16 cellular contexts compared by ENCODE assay signal in the genomic region with DNA sequence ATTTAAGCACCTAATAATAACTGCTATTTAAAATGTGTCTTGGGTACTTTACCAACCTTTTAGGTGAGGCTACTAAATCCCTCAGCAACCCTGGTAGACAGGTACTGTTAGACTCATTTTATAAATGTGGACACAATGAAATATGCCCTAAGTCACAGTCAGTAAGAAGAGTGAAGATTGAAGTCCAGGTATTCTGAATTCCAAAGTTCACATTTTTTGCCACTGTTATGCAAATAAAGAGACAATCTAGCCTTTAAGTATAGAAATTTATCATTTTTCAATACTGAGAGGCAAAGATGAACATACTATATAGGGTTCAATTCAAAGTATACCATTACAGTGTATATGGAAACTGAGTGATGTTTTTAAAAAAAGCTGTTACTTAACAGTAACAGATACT.
A peak's percentile ranks its signal among the peaks of the same experiment; 100 is the strongest.
DNase-seq lines count a peak whose midpoint lies in the region; ATAC-seq, FAIRE-seq and TF ChIP-seq lines count a peak whose summit lies in the region.
"Had no signal": no experiment of that assay in that cellular context is flagged by ENCODE, and none has a peak within 500 bp of the region (broad histone marks: within the 10 kb centered on the region; RNA-seq: fewer than 3 reads in every experiment).

No MANE protein-coding gene starts in this region.

- intact Hi-C loops in PC-3 (cut with micrococcal nuclease): no loop called here
- intact Hi-C loops in K562 (cut with micrococcal nuclease): no loop called here

- TF ChIP-seq CTCF in PC-3 (conservative IDR thresholded peaks at IDR 0.05; ENCODE audit: low read depth, low read length): no peak
- no peak for TF ChIP-seq CTCF in K562 (IDR thresholded peaks at IDR 0.05 in 2 of 3, conservative IDR thresholded peaks at IDR 0.05 in 1 of 3; ENCODE audit: insufficient read depth in 2 of 3, low read depth in 1 of 3, low read length in 3 of 3)
- TF ChIP-seq CTCF in liver (IDR thresholded peaks at IDR 0.05; ENCODE audit: low read depth, low read length, missing input control): no peak

- no peak for FAIRE-seq in K562 (lab: Jason Lieb, UNC)
- FAIRE-seq: GM12878, H1 had no signal

- BruUV-seq in PC-3 (replicated peaks; lab: Mats Ljungman, UMichigan) (no TSS peak), K562 (replicated peaks; lab: Mats Ljungman, UMichigan) (no TSS peak)

- H3K27ac ChIP-seq in PC-3 (ENCODE audit: low read length) (no peak overlapping the region), K562 (ENCODE audit: extremely low read depth, low read depth, low read length) (no peak overlapping the region), liver (ENCODE audit: low read depth in 1 of 2, low read length in 2 of 2) (no peak overlapping the region)

- H3K9me3 ChIP-seq in PC-3 (ENCODE audit: low read length) (no peaks in the 10 kb centered on the region), K562 (replicated peaks; ENCODE audit: control insufficient read depth, insufficient read depth, low read depth, low read length) (no peaks in the 10 kb centered on the region), liver (ENCODE audit: control insufficient read depth in 4 of 4, low read length in 3 of 4) (no peaks in the 10 kb centered on the region)

- no peaks in the 10 kb centered on the region for H3K9me1 ChIP-seq in K562 (ENCODE audit: control insufficient read depth, insufficient read depth, low read length)

- TF ChIP-seq RAD21 in K562 (CRISPR knock-in tag; conservative IDR thresholded peaks at IDR 0.05 in 1 of 2, IDR thresholded peaks at IDR 0.05 in 1 of 2) (no peak), liver (IDR thresholded peaks at IDR 0.05) (no peak)

- TF ChIP-seq POLR2A in K562 (conservative IDR thresholded peaks at IDR 0.05) (no peak), erythroblast (IDR thresholded peaks at IDR 0.05; ENCODE audit: low read length) (no peak)

- CTCF ChIA-PET in PC-3 (lab: Charles Lee) (no interaction called here), K562 (lab: Yijun Ruan, JAX; ENCODE audit: low intra/inter-chr PET ratio) (no interaction called here)

- H3F3A ChIP-seq in PC-3 (ENCODE audit: low read length, unreplicated experiment): no peaks in the 10 kb centered on the region

- no peak for TF ChIP-seq EP300 in K562 (IDR thresholded peaks at IDR 0.05; ENCODE audit: low read length)

- no peaks in the 10 kb centered on the region; the same call in 1 of the 2 replicates for H3K36me3 ChIP-seq in PC-3 (ENCODE audit: low read depth, low read length)
- peaks cover 25% of the 10 kb centered on the region; the same call in 2 of the 3 replicates for H3K36me3 ChIP-seq in K562 (ENCODE audit: control insufficient read depth, insufficient read depth, low read length)
- H3K36me3 ChIP-seq in liver (ENCODE audit: control insufficient read depth in 4 of 4, insufficient read depth in 3 of 4, low read depth in 1 of 4, low read length in 3 of 4): peaks cover 0 to 3% (median under 1%) of the 10 kb centered on the region in 4 donors

- no peaks in the 10 kb centered on the region for H3K79me2 ChIP-seq in PC-3 (ENCODE audit: low read length)
- H3K79me2 ChIP-seq in K562 (ENCODE audit: control insufficient read depth, insufficient read depth, low read length): no peaks in the 10 kb centered on the region

- in situ Hi-C loops in K562 (cut with MboI): no loop called here

- H3K27me3 ChIP-seq in PC-3 (ENCODE audit: low read length): no peaks in the 10 kb centered on the region
- no peaks in the 10 kb centered on the region for H3K27me3 ChIP-seq in K562 (ENCODE audit: control insufficient read depth in 2 of 2, insufficient read depth in 2 of 2, low read length in 2 of 2)
- H3K27me3 ChIP-seq in liver (ENCODE audit: control insufficient read depth in 4 of 4, insufficient read depth in 4 of 4, low read length in 3 of 4): no peaks in the 10 kb centered on the region

- H3K4me2 ChIP-seq in PC-3 (ENCODE audit: low read length) (no peak overlapping the region), K562 (ENCODE audit: insufficient read depth, low read length) (no peak overlapping the region)

- no peaks in the 10 kb centered on the region for H4K20me1 ChIP-seq in PC-3 (ENCODE audit: low read length)
- H4K20me1 ChIP-seq in K562 (replicated peaks; ENCODE audit: control insufficient read depth, insufficient read depth, low read length): no peaks in the 10 kb centered on the region

- no peak overlapping the region for H2AFZ ChIP-seq in PC-3 (ENCODE audit: low read length)
- no peak overlapping the region for H2AFZ ChIP-seq in K562 (ENCODE audit: low read depth, low read length)

- POLR2A ChIA-PET in PC-3 (lab: Charles Lee; ENCODE audit: unreplicated experiment): no interaction called here
- POLR2A ChIA-PET in K562 (lab: Yijun Ruan, JAX): interaction anchor here (0.6 kb wide), 1 partner anchor 14 kb away, joined by 3 read pairs; no protein-coding TSS in a partner anchor

- H3K9ac ChIP-seq in PC-3 (ENCODE audit: low read length) (no peak overlapping the region), K562 (ENCODE audit: insufficient read depth in 1 of 2, low read depth in 2 of 2, low read length in 2 of 2) (no peak overlapping the region), liver (ENCODE audit: low read depth in 1 of 2, low read length in 2 of 2) (no peak overlapping the region)

- H3K4me1 ChIP-seq in PC-3 (ENCODE audit: insufficient read depth, low read length): no peaks in the 10 kb centered on the region
- no peaks in the 10 kb centered on the region for H3K4me1 ChIP-seq in K562 (replicated peaks in 1 of 2; ENCODE audit: control insufficient read depth in 2 of 2, insufficient read depth in 2 of 2, low read length in 2 of 2)
- peaks cover 0 to 13% (median 4%) of the 10 kb centered on the region in 4 donors for H3K4me1 ChIP-seq in liver (ENCODE audit: control insufficient read depth in 4 of 4, insufficient read depth in 4 of 4, low read length in 3 of 4)

- ATAC-seq in PC-3 (peak; percentile 13; the same call in 1 of the 2 replicates), K562 (no peak), GM18858 (IDR thresholded peaks at IDR 0.05; ENCODE audit: unreplicated experiment) (no peak)
- ATAC-seq: GM12878 had no signal

- H3K4me3 ChIP-seq in PC-3 (ENCODE audit: low read length) (no peak overlapping the region), K562 (no peak overlapping the region), liver (ENCODE audit: low read depth in 1 of 3, low read length in 3 of 3) (no peak overlapping the region)
- H3K4me3 ChIP-seq: GM12878 had no signal

- no peaks in the 10 kb centered on the region for H3K9me2 ChIP-seq in PC-3 (replicated peaks; ENCODE audit: low read length)

- DNase-seq in PC-3 (no peak), K562 (ENCODE audit: extremely low read depth in 1 of 4, low spot score in 3 of 4) (no peak), erythroblast (lab: John Stamatoyannopoulos, UW) (no peak), middle frontal gyrus (ENCODE audit: extremely low spot score, low spot score) (no peak)
- no peak for DNase-seq in activated CD4-positive, CD25-positive, alpha-beta regulatory T cell treated with anti-CD3 and anti-CD28 coated beads, Interleukin-2, amount 50 U/mL, for 72 hours
- DNase-seq: C1 segment of cervical spinal cord; CD4-positive, alpha-beta memory T cell; COR-L47; DMS153; DND-41; H7; HCEC 1CT had no signal

TF ChIP-seq in K562, 482 proteins besides CTCF, POLR2A, EP300 and RAD21:
- TF ChIP-seq, protein P1, sequence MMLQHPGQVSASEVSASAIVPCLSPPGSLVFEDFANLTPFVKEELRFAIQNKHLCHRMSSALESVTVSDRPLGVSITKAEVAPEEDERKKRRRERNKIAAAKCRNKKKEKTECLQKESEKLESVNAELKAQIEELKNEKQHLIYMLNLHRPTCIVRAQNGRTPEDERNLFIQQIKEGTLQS (IDR thresholded peaks at IDR 0.05): 0 out of 2 replicates have a peak, but pooled peaks have one; percentile 21
- TF ChIP-seq, protein P1 (CRISPR knock-in tag; conservative IDR thresholded peaks at IDR 0.05): no peak
- no peak for TF ChIP-seq ZNF217 (CRISPR knock-in tag; IDR thresholded peaks at IDR 0.05)

TF ChIP-seq in liver, 16 proteins besides CTCF, POLR2A, EP300 and RAD21:
- TF ChIP-seq, protein P2, sequence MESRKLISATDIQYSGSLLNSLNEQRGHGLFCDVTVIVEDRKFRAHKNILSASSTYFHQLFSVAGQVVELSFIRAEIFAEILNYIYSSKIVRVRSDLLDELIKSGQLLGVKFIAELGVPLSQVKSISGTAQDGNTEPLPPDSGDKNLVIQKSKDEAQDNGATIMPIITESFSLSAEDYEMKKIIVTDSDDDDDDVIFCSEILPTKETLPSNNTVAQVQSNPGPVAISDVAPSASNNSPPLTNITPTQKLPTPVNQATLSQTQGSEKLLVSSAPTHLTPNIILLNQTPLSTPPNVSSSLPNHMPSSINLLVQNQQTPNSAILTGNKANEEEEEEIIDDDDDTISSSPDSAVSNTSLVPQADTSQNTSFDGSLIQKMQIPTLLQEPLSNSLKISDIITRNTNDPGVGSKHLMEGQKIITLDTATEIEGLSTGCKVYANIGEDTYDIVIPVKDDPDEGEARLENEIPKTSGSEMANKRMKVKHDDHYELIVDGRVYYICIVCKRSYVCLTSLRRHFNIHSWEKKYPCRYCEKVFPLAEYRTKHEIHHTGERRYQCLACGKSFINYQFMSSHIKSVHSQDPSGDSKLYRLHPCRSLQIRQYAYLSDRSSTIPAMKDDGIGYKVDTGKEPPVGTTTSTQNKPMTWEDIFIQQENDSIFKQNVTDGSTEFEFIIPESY (IDR thresholded peaks at IDR 0.05): no peak
- TF ChIP-seq GABPA (IDR thresholded peaks at IDR 0.05 in 1 of 2, conservative IDR thresholded peaks at IDR 0.05 in 1 of 2) (no peak), SP1 (IDR thresholded peaks at IDR 0.05) (peak; percentile 13), HNF4A (conservative IDR thresholded peaks at IDR 0.05) (peak; percentile 82 to 86)
